ENCODE assay signal across 21 cellular contexts in the genomic region with DNA sequence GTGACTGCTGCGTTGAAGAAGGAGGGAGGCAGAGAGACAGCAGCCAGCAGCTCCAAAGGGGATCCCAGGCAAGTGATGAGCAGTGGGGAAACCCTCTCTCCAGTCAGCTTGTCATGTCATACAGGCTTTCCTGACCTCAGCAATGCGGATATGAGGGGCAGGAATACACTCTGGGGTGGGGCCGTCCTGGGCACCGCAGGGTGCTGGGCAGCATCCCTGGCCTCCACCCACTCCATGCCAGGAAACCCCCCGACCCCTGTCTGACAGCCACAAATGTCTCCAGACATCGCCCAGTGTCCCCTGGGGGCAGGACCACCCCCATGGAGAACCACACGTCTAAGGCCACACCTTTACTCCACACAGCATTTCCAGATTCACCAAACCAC. TPM values are rescaled to one million over a fixed set of nuclear protein-coding genes. Genes with fewer than 3 reads are reported as not detected.
DNase-seq lines count a peak whose midpoint lies in the region; ATAC-seq and TF ChIP-seq lines count a peak whose summit lies in the region.
"Had no signal": no experiment of that assay in that cellular context is flagged by ENCODE, and none has a peak within 500 bp of the region (broad histone marks: within the 10 kb centered on the region; RNA-seq: fewer than 3 reads in every experiment).

No MANE protein-coding gene starts in this region.

- H3K9me3 ChIP-seq in heart right ventricle, result no peaks in the 10 kb centered on the region
- no peaks in the 10 kb centered on the region for H3K9me3 ChIP-seq in gastroesophageal sphincter
- no peaks in the 10 kb centered on the region for H3K9me3 ChIP-seq in hepatocyte (ENCODE audit: low read depth)
- H3K9me3 ChIP-seq: A549; BLaER1 treated with 17β-estradiol and CSF1 and Interleukin-3, amounts not matched to agents 10 nM and 100 nM had no signal

- ATAC-seq in heart right ventricle (no peak), Right ventricle myocardium superior (ENCODE audit: poor library complexity) (no peak), gastroesophageal sphincter (no peak), GM21529 (IDR thresholded peaks at IDR 0.05; ENCODE audit: unreplicated experiment) (no peak)
- ATAC-seq: A549, HepG2, right cardiac atrium had no signal

- no peak overlapping the region for H2AFZ ChIP-seq in hepatocyte

- H3K27me3 ChIP-seq in heart right ventricle (no peaks in the 10 kb centered on the region), gastroesophageal sphincter (no peaks in the 10 kb centered on the region), hepatocyte (no peaks in the 10 kb centered on the region)
- H3K27me3 ChIP-seq: BLaER1 treated with 17β-estradiol and CSF1 and Interleukin-3, amounts not matched to agents 10 nM and 100 nM had no signal

- H3K9me2 ChIP-seq in hepatocyte (replicated peaks; ENCODE audit: insufficient read depth), result no peaks in the 10 kb centered on the region

- TF ChIP-seq POLR2A in gastroesophageal sphincter (IDR thresholded peaks at IDR 0.05), result no peak

- intact Hi-C loops in heart right ventricle (cut with DNase I), result loop anchor here in 4 of 10 donors (5.0 kb wide), 3 partner anchors 34 to 44 kb away; no protein-coding TSS in a partner anchor
- intact Hi-C loops in Right ventricle myocardium superior (cut with DNase I), result no loop called here
- intact Hi-C loops in posterior vena cava (cut with DNase I), result loop anchor here (5.0 kb wide), 2 partner anchors 34 to 39 kb away; no protein-coding TSS in a partner anchor

- DNase-seq in heart right ventricle, result no peak
- no peak for DNase-seq in Right ventricle myocardium superior
- peak; percentile 69 for DNase-seq in posterior vena cava (ENCODE audit: low spot score)
- no peak for DNase-seq in D341Med (ENCODE audit: low spot score)
- DNase-seq in hepatocyte (ENCODE audit: low spot score), result no peak
- no peak for DNase-seq in NCI-H146 treated with DMSO at 0.1 percent for 48 hours (lab: John Stamatoyannopoulos, UW; ENCODE audit: unreplicated experiment)
- DNase-seq: activated gamma-delta T cell treated with Interleukin-2 at 50 U/mL for 16 hours; DMS153; NCI-H2029; nephron progenitor cell; right cardiac atrium; SIG-M5; stimulated activated CD4-positive, alpha-beta T cell treated with anti-CD3 and anti-CD28 coated beads, Interleukin-1b, Interleukin-23, amount 100 ng/mL, for 48 hours; T-helper 2 cell had no signal

- no peaks in the 10 kb centered on the region for H4K20me1 ChIP-seq in hepatocyte (ENCODE audit: insufficient read depth, poor library complexity, severe bottlenecking)
- H4K20me1 ChIP-seq: BLaER1 treated with 17β-estradiol and CSF1 and Interleukin-3, amounts not matched to agents 10 nM and 100 nM had no signal

- TF ChIP-seq CTCF in heart right ventricle (IDR thresholded peaks at IDR 0.05), result no peak
- no peak for TF ChIP-seq CTCF in gastroesophageal sphincter (IDR thresholded peaks at IDR 0.05)
- TF ChIP-seq CTCF in hepatocyte (IDR thresholded peaks at IDR 0.05; ENCODE audit: poor library complexity), result no peak

- no peaks in the 10 kb centered on the region for H3K36me3 ChIP-seq in heart right ventricle
- no peaks in the 10 kb centered on the region for H3K36me3 ChIP-seq in gastroesophageal sphincter
- no peaks in the 10 kb centered on the region for H3K36me3 ChIP-seq in hepatocyte (replicated peaks; ENCODE audit: insufficient read depth, low read depth)
- H3K36me3 ChIP-seq: BLaER1 treated with 17β-estradiol and CSF1 and Interleukin-3, amounts not matched to agents 10 nM and 100 nM; thoracic aorta had no signal

- peaks cover 27 to 97% (median 77%) of the 10 kb centered on the region in 9 donors for H3K4me1 ChIP-seq in heart right ventricle
- H3K4me1 ChIP-seq in gastroesophageal sphincter, result peaks cover 14 to 100% (median 88%) of the 10 kb centered on the region in 3 donors
- peaks cover 18% of the 10 kb centered on the region for H3K4me1 ChIP-seq in hepatocyte (ENCODE audit: insufficient read depth)

- H3K27ac ChIP-seq in heart right ventricle (peak overlapping the region in 7 of 10 donors; percentile 65 to 91 (median 76)), gastroesophageal sphincter (peak overlapping the region; percentile 96 to 98 (median 97)), hepatocyte (no peak overlapping the region)
- H3K27ac ChIP-seq: BLaER1 treated with 17β-estradiol and CSF1 and Interleukin-3, amounts not matched to agents 10 nM and 100 nM; epithelial cell of prostate had no signal

- H3K4me2 ChIP-seq in hepatocyte, result no peak overlapping the region

- H3K79me2 ChIP-seq in hepatocyte, result no peaks in the 10 kb centered on the region

- WGBS in heart right ventricle, 2 donors, result 76 to 85% methylated on average over 7 of the region's 7 CpGs
- WGBS in gastroesophageal sphincter (ENCODE audit: low coverage in 1 of 2), 2 donors, result 14 to 67% methylated on average over 1 to 4 of the region's 7 CpGs
- 87% methylated on average over 7 of the region's 7 CpGs for WGBS in hepatocyte (ENCODE audit: low lambda C conversion rate, missing lambda C conversion rate)

- H3K4me3 ChIP-seq in heart right ventricle (no peak overlapping the region), gastroesophageal sphincter (no peak overlapping the region), hepatocyte (no peak overlapping the region)
- H3K4me3 ChIP-seq: A549; BLaER1 treated with 17β-estradiol and CSF1 and Interleukin-3, amounts not matched to agents 10 nM and 100 nM; thoracic aorta had no signal

- no peak for TF ChIP-seq EP300 in gastroesophageal sphincter (IDR thresholded peaks at IDR 0.05)

RNA-seq across cellular contexts. Expression of a gene that starts 46.7 kb away (rescaled TPM):
- total RNA-seq in heart right ventricle (10 to 100 TPM in 1 of 10 donors, 1 to 10 TPM in 9; 4.2 to 11.5 (median 5.0) TPM), Right ventricle myocardium superior (8.3 TPM), gastroesophageal sphincter (10 to 100 TPM; 18.7 to 49.1 (median 37.6) TPM), posterior vena cava (10 to 100 TPM; 20.7 to 21.7 TPM), hepatocyte (2.3 and 4.0 TPM in 2 replicates)
- polyA plus RNA-seq in heart right ventricle (10 to 100 TPM in 1 of 2 donors, 1 to 10 TPM in 1; 6.6 to 17.4 TPM), hepatocyte (4.2 and 4.9 TPM in 2 replicates)
